In the genomic region with DNA sequence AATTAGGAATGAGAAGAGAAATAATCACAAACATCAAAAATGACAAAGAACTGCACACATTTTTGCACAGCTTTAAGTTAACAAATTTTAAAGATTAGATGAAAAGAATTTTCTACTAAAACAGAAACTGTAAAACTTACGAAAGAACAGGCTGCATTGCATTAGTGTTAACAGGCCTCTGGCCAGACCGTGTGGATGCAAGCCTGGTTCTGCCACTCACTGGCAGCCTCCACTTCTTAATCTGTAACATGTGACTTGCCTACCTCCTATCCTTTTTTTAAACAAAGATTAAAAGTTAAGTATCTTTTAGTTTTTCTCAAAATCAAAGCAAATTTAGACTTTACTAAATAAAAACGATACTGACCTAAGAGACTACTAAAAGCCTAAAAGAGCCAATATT, we compare ENCODE assay signal across 2 cellular contexts.
TF ChIP-seq lines count a peak whose summit lies in the region.

No MANE protein-coding gene starts in this region.

TF ChIP-seq in liver, 16 proteins besides CTCF, POLR2A, EP300 and RAD21 (continued from another document):
- TF ChIP-seq GABPA (IDR thresholded peaks at IDR 0.05 in 1 of 2, conservative IDR thresholded peaks at IDR 0.05 in 1 of 2), result no peak
- TF ChIP-seq RXRA (IDR thresholded peaks at IDR 0.05), result peak in 1 of 2 donors; percentile 26
- TF ChIP-seq FOXA2 (IDR thresholded peaks at IDR 0.05), result no peak

TF ChIP-seq in HepG2, 621 proteins besides CTCF, POLR2A, EP300 and RAD21 (continued from another document):
- TF ChIP-seq ZNF562 (CRISPR knock-in tag; IDR thresholded peaks at IDR 0.05; ENCODE audit: borderline replicate concordance), result no peak
- TF ChIP-seq POLR2G (IDR thresholded peaks at IDR 0.05; ENCODE audit: low read depth, low read length), result no peak
- TF ChIP-seq DR1 (CRISPR knock-in tag; IDR thresholded peaks at IDR 0.05), result no peak
- TF ChIP-seq CCDC6 (CRISPR knock-in tag; IDR thresholded peaks at IDR 0.05), result no peak
- TF ChIP-seq, protein P1, sequence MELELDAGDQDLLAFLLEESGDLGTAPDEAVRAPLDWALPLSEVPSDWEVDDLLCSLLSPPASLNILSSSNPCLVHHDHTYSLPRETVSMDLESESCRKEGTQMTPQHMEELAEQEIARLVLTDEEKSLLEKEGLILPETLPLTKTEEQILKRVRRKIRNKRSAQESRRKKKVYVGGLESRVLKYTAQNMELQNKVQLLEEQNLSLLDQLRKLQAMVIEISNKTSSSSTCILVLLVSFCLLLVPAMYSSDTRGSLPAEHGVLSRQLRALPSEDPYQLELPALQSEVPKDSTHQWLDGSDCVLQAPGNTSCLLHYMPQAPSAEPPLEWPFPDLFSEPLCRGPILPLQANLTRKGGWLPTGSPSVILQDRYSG (CRISPR knock-in tag; IDR thresholded peaks at IDR 0.05), result no peak
- TF ChIP-seq FOXO1 (CRISPR knock-in tag; IDR thresholded peaks at IDR 0.05), result no peak
- no peak for TF ChIP-seq ARID2 (CRISPR knock-in tag; IDR thresholded peaks at IDR 0.05; ENCODE audit: borderline replicate concordance)
- TF ChIP-seq, protein P2, sequence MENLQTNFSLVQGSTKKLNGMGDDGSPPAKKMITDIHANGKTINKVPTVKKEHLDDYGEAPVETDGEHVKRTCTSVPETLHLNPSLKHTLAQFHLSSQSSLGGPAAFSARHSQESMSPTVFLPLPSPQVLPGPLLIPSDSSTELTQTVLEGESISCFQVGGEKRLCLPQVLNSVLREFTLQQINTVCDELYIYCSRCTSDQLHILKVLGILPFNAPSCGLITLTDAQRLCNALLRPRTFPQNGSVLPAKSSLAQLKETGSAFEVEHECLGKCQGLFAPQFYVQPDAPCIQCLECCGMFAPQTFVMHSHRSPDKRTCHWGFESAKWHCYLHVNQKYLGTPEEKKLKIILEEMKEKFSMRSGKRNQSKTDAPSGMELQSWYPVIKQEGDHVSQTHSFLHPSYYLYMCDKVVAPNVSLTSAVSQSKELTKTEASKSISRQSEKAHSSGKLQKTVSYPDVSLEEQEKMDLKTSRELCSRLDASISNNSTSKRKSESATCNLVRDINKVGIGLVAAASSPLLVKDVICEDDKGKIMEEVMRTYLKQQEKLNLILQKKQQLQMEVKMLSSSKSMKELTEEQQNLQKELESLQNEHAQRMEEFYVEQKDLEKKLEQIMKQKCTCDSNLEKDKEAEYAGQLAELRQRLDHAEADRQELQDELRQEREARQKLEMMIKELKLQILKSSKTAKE (CRISPR knock-in tag; IDR thresholded peaks at IDR 0.05; ENCODE audit: borderline replicate concordance), result no peak
- no peak for TF ChIP-seq ZNF354B (CRISPR knock-in tag; IDR thresholded peaks at IDR 0.05)
- no peak for TF ChIP-seq ZNF253 (CRISPR knock-in tag; IDR thresholded peaks at IDR 0.05; ENCODE audit: borderline replicate concordance)
- TF ChIP-seq ZNF878 (CRISPR knock-in tag; IDR thresholded peaks at IDR 0.05), result no peak
- TF ChIP-seq, protein P3, sequence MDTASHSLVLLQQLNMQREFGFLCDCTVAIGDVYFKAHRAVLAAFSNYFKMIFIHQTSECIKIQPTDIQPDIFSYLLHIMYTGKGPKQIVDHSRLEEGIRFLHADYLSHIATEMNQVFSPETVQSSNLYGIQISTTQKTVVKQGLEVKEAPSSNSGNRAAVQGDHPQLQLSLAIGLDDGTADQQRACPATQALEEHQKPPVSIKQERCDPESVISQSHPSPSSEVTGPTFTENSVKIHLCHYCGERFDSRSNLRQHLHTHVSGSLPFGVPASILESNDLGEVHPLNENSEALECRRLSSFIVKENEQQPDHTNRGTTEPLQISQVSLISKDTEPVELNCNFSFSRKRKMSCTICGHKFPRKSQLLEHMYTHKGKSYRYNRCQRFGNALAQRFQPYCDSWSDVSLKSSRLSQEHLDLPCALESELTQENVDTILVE (CRISPR knock-in tag; IDR thresholded peaks at IDR 0.05), result no peak
